8 cellular contexts compared by ENCODE assay signal in genomic region chr5:138438003-138438723, GRCh38. TPM values are rescaled to one million over a fixed set of nuclear protein-coding genes. Genes with fewer than 3 reads are reported as not detected.
DNase-seq lines count a peak whose midpoint lies in the region; ATAC-seq and TF ChIP-seq lines count a peak whose summit lies in the region.

No MANE protein-coding gene starts in this region.

- in situ Hi-C loops in ACHN (cut with HindIII; ENCODE audit: low pct_ligation_motif_present, low pct_unique_long_range_greater_than_20kb, low sequenced_read_pairs), result no loop called here

- DNase-seq in heart left ventricle, result no peak
- no peak for DNase-seq in cardiac septum (ENCODE audit: low spot score)
- DNase-seq in body of pancreas, result no peak
- DNase-seq in lower lobe of right lung, result no peak
- no peak for DNase-seq in uterus
- DNase-seq in DMS114 treated with DMSO at 0.1 percent for 48 hours (lab: John Stamatoyannopoulos, UW; ENCODE audit: unreplicated experiment), result no peak
- DNase-seq in AG08396 (ENCODE audit: low spot score), result no peak
- DNase-seq in ACHN, result no peak

- TF ChIP-seq POLR2A in heart left ventricle (IDR thresholded peaks at IDR 0.05), result no peak
- no peak for TF ChIP-seq POLR2A in body of pancreas (IDR thresholded peaks at IDR 0.05)
- TF ChIP-seq POLR2A in uterus (IDR thresholded peaks at IDR 0.05), result no peak

- no peaks in the 10 kb centered on the region for H3K9me3 ChIP-seq in heart left ventricle
- H3K9me3 ChIP-seq in body of pancreas, result no peaks in the 10 kb centered on the region
- no peaks in the 10 kb centered on the region for H3K9me3 ChIP-seq in lower lobe of right lung
- no peaks in the 10 kb centered on the region for H3K9me3 ChIP-seq in uterus

- H3K27me3 ChIP-seq in heart left ventricle (no peaks in the 10 kb centered on the region), body of pancreas (no peaks in the 10 kb centered on the region), lower lobe of right lung (ENCODE audit: low read depth) (no peaks in the 10 kb centered on the region), uterus (no peaks in the 10 kb centered on the region)

- no peak for TF ChIP-seq CTCF in heart left ventricle (IDR thresholded peaks at IDR 0.05)
- no peak for TF ChIP-seq CTCF in body of pancreas (IDR thresholded peaks at IDR 0.05)
- no peak for TF ChIP-seq CTCF in lower lobe of right lung (IDR thresholded peaks at IDR 0.05)
- no peak for TF ChIP-seq CTCF in uterus (IDR thresholded peaks at IDR 0.05)

- WGBS in heart left ventricle, 4 donors, result 78 to 85% (median 79%) methylated on average over 10 to 11 of the region's 11 CpGs
- WGBS in body of pancreas, 2 donors, result 72 to 81% methylated on average over 11 of the region's 11 CpGs

- intact Hi-C loops in heart left ventricle (cut with DNase I), result no loop called here
- intact Hi-C loops in cardiac septum (cut with DNase I), result no loop called here
- intact Hi-C loops in body of pancreas (cut with DNase I), result no loop called here
- intact Hi-C loops in lower lobe of right lung (cut with DNase I), result no loop called here
- intact Hi-C loops in uterus (cut with DNase I; ENCODE audit: low total_unique reads), result no loop called here

- H3K36me3 ChIP-seq in heart left ventricle (peaks cover 0 to 41% (median 35%) of the 10 kb centered on the region in 9 donors), body of pancreas (replicated peaks in 1 of 2; ENCODE audit: insufficient read depth in 1 of 2, low read depth in 2 of 2) (peaks cover 0 to 16% of the 10 kb centered on the region in 2 donors), lower lobe of right lung (peaks cover 38% of the 10 kb centered on the region), uterus (no peaks in the 10 kb centered on the region)

- H3K4me1 ChIP-seq in heart left ventricle (peaks cover 0 to 28% (median 17%) of the 10 kb centered on the region in 12 donors), body of pancreas (peaks cover 10% of the 10 kb centered on the region), lower lobe of right lung (peaks cover 6% of the 10 kb centered on the region), uterus (peaks cover 0 to 3% of the 10 kb centered on the region in 2 donors)

- H3K27ac ChIP-seq in heart left ventricle, result peak overlapping the region in 4 of 12 donors; percentile 10 to 48 (median 19)
- H3K27ac ChIP-seq in body of pancreas, result no peak overlapping the region
- H3K27ac ChIP-seq in lower lobe of right lung, result no peak overlapping the region
- H3K27ac ChIP-seq in uterus, result peak overlapping the region; percentile 37 to 43

- H3K4me3 ChIP-seq in heart left ventricle (peak overlapping the region; percentile 23 to 72 (median 54)), body of pancreas (no peak overlapping the region), lower lobe of right lung (peak overlapping the region; percentile 46), uterus (peak overlapping the region in 1 of 2 donors; percentile 40)

- ATAC-seq in heart left ventricle (no peak), body of pancreas (peak; percentile 30), lower lobe of right lung (no peak)

RNA-seq across cellular contexts. Expression of gene REEP2, which starts 0.7 kb away (rescaled TPM):
- total RNA-seq in heart left ventricle (10 to 100 TPM in 3 of 9 donors, 1 to 10 TPM in 6; 1.6 to 11.2 (median 6.2) TPM), cardiac septum (10.8 TPM), body of pancreas (10 to 100 TPM in 1 of 2 donors, 1 to 10 TPM in 1; 1.8 to 11.2 TPM), lower lobe of right lung (0.80 TPM), uterus (10 to 100 TPM in 1 of 4 donors, 1 to 10 TPM in 2, under 1 TPM in 1; 0.77 to 14.1 (median 5.0) TPM)
- polyA plus RNA-seq in heart left ventricle, result 1 to 10 TPM; 2.8 to 3.9 TPM

RNA-seq across cellular contexts. Expression of gene EGR1, which starts 27.1 kb away (rescaled TPM):
- 100 to 1,000 TPM in 1 of 9 donors, 10 to 100 TPM in 4, 1 to 10 TPM in 4; 4.0 to 133 (median 15.3) TPM for total RNA-seq in heart left ventricle
- polyA plus RNA-seq in heart left ventricle, result 10 to 100 TPM; 13.9 to 16.2 TPM
- 66.8 TPM for total RNA-seq in cardiac septum
- 100 to 1,000 TPM in 1 of 2 donors, 10 to 100 TPM in 1; 51.1 to 139 TPM for total RNA-seq in body of pancreas
- 78.2 TPM for total RNA-seq in lower lobe of right lung
- total RNA-seq in uterus, result 100 to 1,000 TPM in 1 of 4 donors, 10 to 100 TPM in 1, 1 to 10 TPM in 2; 2.6 to 123 (median 35.2) TPM

Comparison
In these comparisons a context has a peak if more than half of its experiments do, and no peak if none do; other contexts are left out.
1. H3K27ac ChIP-seq: peak in uterus (2 of 2); none in body of pancreas (0 of 4) and lower lobe of right lung (single experiment).
2. H3K4me3 ChIP-seq: peak in heart left ventricle (12 of 12) and lower lobe of right lung (single experiment); none in body of pancreas (0 of 2).